ENCODE assay signal across 8 cellular contexts in genomic region chr4:2963185-2964076, GRCh38.
DNase-seq lines count a peak whose midpoint lies in the region; ATAC-seq and TF ChIP-seq lines count a peak whose summit lies in the region.

GRK4 (plus strand) TSS chr4:2963571; CDS start chr4:2964071, 500 bp downstream.
NOP14 (minus strand) TSS chr4:2963406; CDS start chr4:2963319, 87 bp downstream.

- no peak for TF ChIP-seq RAD21 in Ishikawa (IDR thresholded peaks at IDR 0.05; ENCODE audit: low read depth)

- H3K4me3 ChIP-seq in mucosa of rectum (ENCODE audit: low read length in 2 of 2) = peak within 1 kb of the TSS; percentile 86 to 95

- TF ChIP-seq EP300 in Ishikawa (IDR thresholded peaks at IDR 0.05; ENCODE audit: borderline replicate concordance) = no peak

- no peaks in the 10 kb centered on the region for H3K27me3 ChIP-seq in mucosa of rectum (ENCODE audit: control insufficient read depth in 2 of 2, insufficient read depth in 2 of 2, low read length in 2 of 2)

- ATAC-seq in GM21619 (IDR thresholded peaks at IDR 0.05; ENCODE audit: unreplicated experiment) = peak; percentile 81

- H3K27ac ChIP-seq in mucosa of rectum (ENCODE audit: low read depth in 2 of 2, low read length in 2 of 2) = peak within 1 kb of the TSS; percentile 78 to 89

- H3K36me3 ChIP-seq in mucosa of rectum (ENCODE audit: control insufficient read depth in 2 of 2, insufficient read depth in 2 of 2, low read length in 2 of 2) = peaks cover 3 to 4% of the 10 kb centered on the region in 2 donors

- H3K4me1 ChIP-seq in mucosa of rectum (ENCODE audit: control insufficient read depth in 2 of 2, insufficient read depth in 2 of 2, low read length in 2 of 2) = peaks cover 15 to 17% of the 10 kb centered on the region in 2 donors

- H3K9me3 ChIP-seq in mucosa of rectum (ENCODE audit: control insufficient read depth in 2 of 2, low read length in 2 of 2) = no peaks in the 10 kb centered on the region

- peak; percentile 77 for TF ChIP-seq POLR2A in erythroblast (IDR thresholded peaks at IDR 0.05; ENCODE audit: low read length)

- DNase-seq in DMS53 treated with DMSO at 0.1 percent for 48 hours (lab: John Stamatoyannopoulos, UW; ENCODE audit: unreplicated experiment) = peak; percentile 99
- DNase-seq in OCI-M1 (lab: John Stamatoyannopoulos, UW) = peak; percentile 98
- DNase-seq in activated T-cell treated with anti-CD3 and anti-CD28 coated beads, Interleukin-2, amount 50 U/mL, for 1 hour = peak; percentile 94
- peak; percentile 99 for DNase-seq in erythroblast (lab: John Stamatoyannopoulos, UW)
- peak; percentile 90 to 96 for DNase-seq in stimulated activated CD8-positive, alpha-beta memory T cell treated with anti-CD3 and anti-CD28 coated beads, Interleukin-4, amount 100 ng/mL, for 4 hours (ENCODE audit: low read depth in 2 of 2, low spot score in 1 of 2)

- H3K9ac ChIP-seq in mucosa of rectum (ENCODE audit: low read depth in 1 of 2, low read length in 2 of 2) = peak within 1 kb of the TSS; percentile 77 to 79

TF ChIP-seq in Ishikawa, 13 proteins besides CTCF, POLR2A, EP300 and RAD21:
- peak; percentile 46 for TF ChIP-seq TEAD4 (IDR thresholded peaks at IDR 0.05)
- no peak for TF ChIP-seq FOXM1 (IDR thresholded peaks at IDR 0.05; ENCODE audit: borderline replicate concordance, low read depth)
- no peak; the same call in 1 of the 2 replicates for TF ChIP-seq ZBTB7A (IDR thresholded peaks at IDR 0.05; ENCODE audit: low read depth)
- TF ChIP-seq MAX (IDR thresholded peaks at IDR 0.05) = peak; percentile 100
- TF ChIP-seq USF1 (IDR thresholded peaks at IDR 0.05) = peak; percentile 93
- TF ChIP-seq CREB1 (IDR thresholded peaks at IDR 0.05; ENCODE audit: low read depth) = peak; percentile 52; the same call in 1 of the 2 replicates
- peak; percentile 90 for TF ChIP-seq TAF1 (IDR thresholded peaks at IDR 0.05; ENCODE audit: low read depth)
- peak; percentile 46; the same call in 1 of the 2 replicates for TF ChIP-seq EGR1 (IDR thresholded peaks at IDR 0.05)
- peak; percentile 76 for TF ChIP-seq YY1 (IDR thresholded peaks at IDR 0.05; ENCODE audit: low read depth)
- TF ChIP-seq TCF12 (IDR thresholded peaks at IDR 0.05; ENCODE audit: low read depth) = peak; percentile 56; the same call in 1 of the 2 replicates
TF ChIP-seq in Ishikawa: peak in this region for 8.

Comparison
In these comparisons a context has a peak if more than half of its experiments do, and no peak if none do; other contexts are left out.
1. Peak in every context shown above with its lines: DNase-seq, ATAC-seq, H3K4me3 ChIP-seq and H3K27ac ChIP-seq.